In the genomic region with DNA sequence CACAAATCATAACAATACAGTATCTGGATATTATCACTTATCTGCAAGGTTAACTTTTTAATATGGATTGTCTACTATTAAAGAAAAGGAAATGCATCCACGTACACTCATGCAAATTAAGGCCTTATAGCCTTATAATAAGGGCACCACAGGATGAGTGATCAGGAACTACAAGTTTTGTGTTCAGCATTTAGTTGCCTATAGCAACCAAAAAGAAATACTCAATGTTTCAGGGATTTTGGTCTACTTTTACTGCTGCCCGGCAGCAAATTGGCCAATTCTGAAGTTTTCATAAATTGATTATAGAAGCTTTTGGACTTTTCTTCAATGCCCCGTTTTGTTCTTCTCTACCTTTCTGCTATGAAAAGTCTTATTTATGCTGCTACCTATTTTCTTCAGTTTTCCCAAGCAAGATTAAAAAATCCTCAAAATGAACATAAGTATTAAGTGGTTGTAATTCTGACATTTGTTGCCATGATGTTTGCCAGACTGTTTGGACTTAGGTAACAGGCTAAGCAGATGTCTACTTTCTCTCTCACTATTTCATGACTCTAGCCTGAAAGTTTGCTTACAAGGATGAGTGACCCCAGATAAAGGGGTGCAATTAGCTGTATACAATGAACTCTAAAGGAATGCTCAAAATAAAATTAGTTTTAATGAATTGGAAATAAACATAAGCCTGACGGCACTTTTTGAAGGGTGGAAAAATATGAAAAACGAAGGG, we compare ENCODE assay signal across 1 cellular context.
TF ChIP-seq lines count a peak whose summit lies in the region.

No MANE protein-coding gene starts in this region.

TF ChIP-seq in GM23338, 12 proteins besides CTCF, POLR2A, EP300 and RAD21:
- TF ChIP-seq NANOG (IDR thresholded peaks at IDR 0.05; ENCODE audit: borderline replicate concordance), result no peak
- TF ChIP-seq CREB1 (CRISPR knock-in tag; IDR thresholded peaks at IDR 0.05; ENCODE audit: low read depth), result no peak
- no peak for TF ChIP-seq STAT1 (IDR thresholded peaks at IDR 0.05; ENCODE audit: unreplicated experiment)
- no peak for TF ChIP-seq ZNF331 (CRISPR knock-in tag; IDR thresholded peaks at IDR 0.05; ENCODE audit: low read depth)
- TF ChIP-seq EZH2 (IDR thresholded peaks at IDR 0.05; ENCODE audit: low read depth, unreplicated experiment), result no peak
- TF ChIP-seq ZNF114 (CRISPR knock-in tag; IDR thresholded peaks at IDR 0.05), result no peak
- TF ChIP-seq, protein P1, sequence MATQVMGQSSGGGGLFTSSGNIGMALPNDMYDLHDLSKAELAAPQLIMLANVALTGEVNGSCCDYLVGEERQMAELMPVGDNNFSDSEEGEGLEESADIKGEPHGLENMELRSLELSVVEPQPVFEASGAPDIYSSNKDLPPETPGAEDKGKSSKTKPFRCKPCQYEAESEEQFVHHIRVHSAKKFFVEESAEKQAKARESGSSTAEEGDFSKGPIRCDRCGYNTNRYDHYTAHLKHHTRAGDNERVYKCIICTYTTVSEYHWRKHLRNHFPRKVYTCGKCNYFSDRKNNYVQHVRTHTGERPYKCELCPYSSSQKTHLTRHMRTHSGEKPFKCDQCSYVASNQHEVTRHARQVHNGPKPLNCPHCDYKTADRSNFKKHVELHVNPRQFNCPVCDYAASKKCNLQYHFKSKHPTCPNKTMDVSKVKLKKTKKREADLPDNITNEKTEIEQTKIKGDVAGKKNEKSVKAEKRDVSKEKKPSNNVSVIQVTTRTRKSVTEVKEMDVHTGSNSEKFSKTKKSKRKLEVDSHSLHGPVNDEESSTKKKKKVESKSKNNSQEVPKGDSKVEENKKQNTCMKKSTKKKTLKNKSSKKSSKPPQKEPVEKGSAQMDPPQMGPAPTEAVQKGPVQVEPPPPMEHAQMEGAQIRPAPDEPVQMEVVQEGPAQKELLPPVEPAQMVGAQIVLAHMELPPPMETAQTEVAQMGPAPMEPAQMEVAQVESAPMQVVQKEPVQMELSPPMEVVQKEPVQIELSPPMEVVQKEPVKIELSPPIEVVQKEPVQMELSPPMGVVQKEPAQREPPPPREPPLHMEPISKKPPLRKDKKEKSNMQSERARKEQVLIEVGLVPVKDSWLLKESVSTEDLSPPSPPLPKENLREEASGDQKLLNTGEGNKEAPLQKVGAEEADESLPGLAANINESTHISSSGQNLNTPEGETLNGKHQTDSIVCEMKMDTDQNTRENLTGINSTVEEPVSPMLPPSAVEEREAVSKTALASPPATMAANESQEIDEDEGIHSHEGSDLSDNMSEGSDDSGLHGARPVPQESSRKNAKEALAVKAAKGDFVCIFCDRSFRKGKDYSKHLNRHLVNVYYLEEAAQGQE (IDR thresholded peaks at IDR 0.05; ENCODE audit: unreplicated experiment), result no peak
- TF ChIP-seq, protein P2, sequence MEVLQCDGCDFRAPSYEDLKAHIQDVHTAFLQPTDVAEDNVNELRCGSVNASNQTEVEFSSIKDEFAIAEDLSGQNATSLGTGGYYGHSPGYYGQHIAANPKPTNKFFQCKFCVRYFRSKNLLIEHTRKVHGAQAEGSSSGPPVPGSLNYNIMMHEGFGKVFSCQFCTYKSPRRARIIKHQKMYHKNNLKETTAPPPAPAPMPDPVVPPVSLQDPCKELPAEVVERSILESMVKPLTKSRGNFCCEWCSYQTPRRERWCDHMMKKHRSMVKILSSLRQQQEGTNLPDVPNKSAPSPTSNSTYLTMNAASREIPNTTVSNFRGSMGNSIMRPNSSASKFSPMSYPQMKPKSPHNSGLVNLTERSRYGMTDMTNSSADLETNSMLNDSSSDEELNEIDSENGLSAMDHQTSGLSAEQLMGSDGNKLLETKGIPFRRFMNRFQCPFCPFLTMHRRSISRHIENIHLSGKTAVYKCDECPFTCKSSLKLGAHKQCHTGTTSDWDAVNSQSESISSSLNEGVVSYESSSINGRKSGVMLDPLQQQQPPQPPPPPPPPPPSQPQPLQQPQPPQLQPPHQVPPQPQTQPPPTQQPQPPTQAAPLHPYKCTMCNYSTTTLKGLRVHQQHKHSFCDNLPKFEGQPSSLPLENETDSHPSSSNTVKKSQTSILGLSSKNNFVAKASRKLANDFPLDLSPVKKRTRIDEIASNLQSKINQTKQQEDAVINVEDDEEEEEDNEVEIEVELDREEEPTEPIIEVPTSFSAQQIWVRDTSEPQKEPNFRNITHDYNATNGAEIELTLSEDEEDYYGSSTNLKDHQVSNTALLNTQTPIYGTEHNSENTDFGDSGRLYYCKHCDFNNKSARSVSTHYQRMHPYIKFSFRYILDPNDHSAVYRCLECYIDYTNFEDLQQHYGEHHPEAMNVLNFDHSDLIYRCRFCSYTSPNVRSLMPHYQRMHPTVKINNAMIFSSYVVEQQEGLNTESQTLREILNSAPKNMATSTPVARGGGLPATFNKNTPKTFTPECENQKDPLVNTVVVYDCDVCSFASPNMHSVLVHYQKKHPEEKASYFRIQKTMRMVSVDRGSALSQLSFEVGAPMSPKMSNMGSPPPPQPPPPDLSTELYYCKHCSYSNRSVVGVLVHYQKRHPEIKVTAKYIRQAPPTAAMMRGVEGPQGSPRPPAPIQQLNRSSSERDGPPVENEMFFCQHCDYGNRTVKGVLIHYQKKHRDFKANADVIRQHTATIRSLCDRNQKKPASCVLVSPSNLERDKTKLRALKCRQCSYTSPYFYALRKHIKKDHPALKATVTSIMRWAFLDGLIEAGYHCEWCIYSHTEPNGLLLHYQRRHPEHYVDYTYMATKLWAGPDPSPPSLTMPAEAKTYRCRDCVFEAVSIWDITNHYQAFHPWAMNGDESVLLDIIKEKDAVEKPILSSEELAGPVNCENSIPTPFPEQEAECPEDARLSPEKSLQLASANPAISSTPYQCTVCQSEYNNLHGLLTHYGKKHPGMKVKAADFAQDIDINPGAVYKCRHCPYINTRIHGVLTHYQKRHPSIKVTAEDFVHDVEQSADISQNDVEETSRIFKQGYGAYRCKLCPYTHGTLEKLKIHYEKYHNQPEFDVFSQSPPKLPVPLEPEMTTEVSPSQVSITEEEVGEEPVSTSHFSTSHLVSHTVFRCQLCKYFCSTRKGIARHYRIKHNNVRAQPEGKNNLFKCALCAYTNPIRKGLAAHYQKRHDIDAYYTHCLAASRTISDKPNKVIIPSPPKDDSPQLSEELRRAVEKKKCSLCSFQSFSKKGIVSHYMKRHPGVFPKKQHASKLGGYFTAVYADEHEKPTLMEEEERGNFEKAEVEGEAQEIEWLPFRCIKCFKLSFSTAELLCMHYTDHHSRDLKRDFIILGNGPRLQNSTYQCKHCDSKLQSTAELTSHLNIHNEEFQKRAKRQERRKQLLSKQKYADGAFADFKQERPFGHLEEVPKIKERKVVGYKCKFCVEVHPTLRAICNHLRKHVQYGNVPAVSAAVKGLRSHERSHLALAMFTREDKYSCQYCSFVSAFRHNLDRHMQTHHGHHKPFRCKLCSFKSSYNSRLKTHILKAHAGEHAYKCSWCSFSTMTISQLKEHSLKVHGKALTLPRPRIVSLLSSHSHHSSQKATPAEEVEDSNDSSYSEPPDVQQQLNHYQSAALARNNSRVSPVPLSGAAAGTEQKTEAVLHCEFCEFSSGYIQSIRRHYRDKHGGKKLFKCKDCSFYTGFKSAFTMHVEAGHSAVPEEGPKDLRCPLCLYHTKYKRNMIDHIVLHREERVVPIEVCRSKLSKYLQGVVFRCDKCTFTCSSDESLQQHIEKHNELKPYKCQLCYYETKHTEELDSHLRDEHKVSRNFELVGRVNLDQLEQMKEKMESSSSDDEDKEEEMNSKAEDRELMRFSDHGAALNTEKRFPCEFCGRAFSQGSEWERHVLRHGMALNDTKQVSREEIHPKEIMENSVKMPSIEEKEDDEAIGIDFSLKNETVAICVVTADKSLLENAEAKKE (CRISPR knock-in tag; IDR thresholded peaks at IDR 0.05), result no peak
- TF ChIP-seq JUNB (IDR thresholded peaks at IDR 0.05; ENCODE audit: unreplicated experiment), result no peak
